ENCODE assay signal across 8 cellular contexts in genomic region chr6:126180585-126180984, GRCh38.
DNase-seq lines count a peak whose midpoint lies in the region; ATAC-seq and TF ChIP-seq lines count a peak whose summit lies in the region.

No MANE protein-coding gene starts in this region.

- H4K20me1 ChIP-seq in GM23338 (replicated peaks; ENCODE audit: insufficient read depth) (no peaks in the 10 kb centered on the region), PC-3 (ENCODE audit: low read length) (no peaks in the 10 kb centered on the region)

- no peaks in the 10 kb centered on the region for H3K36me3 Mint-ChIP-seq in GM23338 (ENCODE audit: low read depth)

- H3K27me3 ChIP-seq in GM23338 (ENCODE audit: insufficient read depth) (no peaks in the 10 kb centered on the region), PC-3 (ENCODE audit: low read length) (no peaks in the 10 kb centered on the region), foreskin keratinocyte (peaks cover 66% of the 10 kb centered on the region), WERI-Rb-1 (ENCODE audit: insufficient read depth, low read depth, severe bottlenecking) (no peaks in the 10 kb centered on the region)

- no peaks in the 10 kb centered on the region for H3K9me3 ChIP-seq in PC-3 (ENCODE audit: low read length)
- no peaks in the 10 kb centered on the region for H3K9me3 ChIP-seq in WERI-Rb-1 (ENCODE audit: severe bottlenecking)

- in situ Hi-C loops in Caki2 (cut with HindIII; ENCODE audit: low pct_unique_long_range_greater_than_20kb, low sequenced_read_pairs) = no loop called here

- H3K4me3 Mint-ChIP-seq in GM23338 = no peak overlapping the region

- H3K79me2 ChIP-seq in GM23338 (replicated peaks; ENCODE audit: insufficient read depth) (no peaks in the 10 kb centered on the region), PC-3 (ENCODE audit: low read length) (no peaks in the 10 kb centered on the region)

- DNase-seq in Caki2 (ENCODE audit: low read depth) (peak; percentile 75), GM23338 (ENCODE audit: low spot score) (no peak), PC-3 (peak; percentile 91), foreskin keratinocyte (peak; percentile 95 to 97), WERI-Rb-1 (no peak), cerebellar nuclear complex (lab: John Stamatoyannopoulos, UW) (no peak), cerebellum (ENCODE audit: low spot score) (no peak), NCI-H774 (lab: John Stamatoyannopoulos, UW) (no peak)

- no peak overlapping the region for H2AFZ ChIP-seq in GM23338
- H2AFZ ChIP-seq in PC-3 (ENCODE audit: low read length) = no peak overlapping the region

- H3K9ac ChIP-seq in PC-3 (ENCODE audit: low read length) = peak overlapping the region; percentile 91

- H3K9me3 Mint-ChIP-seq in GM23338 = no peaks in the 10 kb centered on the region

- H3K27ac ChIP-seq in GM23338 (ENCODE audit: low read depth) (peak overlapping the region; percentile 70), PC-3 (ENCODE audit: low read length) (peak overlapping the region; percentile 99), foreskin keratinocyte (no peak overlapping the region), WERI-Rb-1 (no peak overlapping the region)

- no TSS peak for BruUV-seq in PC-3 (replicated peaks; lab: Mats Ljungman, UMichigan)

- H3K36me3 ChIP-seq in GM23338 (ENCODE audit: insufficient read depth) = no peaks in the 10 kb centered on the region
- H3K36me3 ChIP-seq in PC-3 (ENCODE audit: low read depth, low read length) = no peaks in the 10 kb centered on the region
- no peaks in the 10 kb centered on the region for H3K36me3 ChIP-seq in WERI-Rb-1

- H3K9me2 ChIP-seq in GM23338 (ENCODE audit: insufficient read depth) (no peaks in the 10 kb centered on the region), PC-3 (replicated peaks; ENCODE audit: low read length) (no peaks in the 10 kb centered on the region)

- H3K27ac Mint-ChIP-seq in GM23338 = peak overlapping the region; percentile 1; the same call in 1 of the 2 replicates

- intact Hi-C loops in PC-3 (cut with micrococcal nuclease) = loop anchor here (5.0 kb wide), 1 partner anchor 138 kb away; no protein-coding TSS in a partner anchor

- H3K4me2 ChIP-seq in GM23338 = no peak overlapping the region
- H3K4me2 ChIP-seq in PC-3 (ENCODE audit: low read length) = peak overlapping the region; percentile 71; the same call in 1 of the 2 replicates

- CTCF ChIA-PET in PC-3 (lab: Charles Lee) = interaction anchor here (0.6 to 1.0 kb wide), 2 partner anchors 185 to 403 kb away, joined by 5 to 7 read pairs; no protein-coding TSS in a partner anchor

- ATAC-seq in GM23338 = no peak; the same call in 2 of the 3 replicates
- ATAC-seq in PC-3 = peak; percentile 95
- peak; percentile 99 for ATAC-seq in foreskin keratinocyte

- TF ChIP-seq CTCF in GM23338 (conservative IDR thresholded peaks at IDR 0.05; ENCODE audit: low read depth in 2 of 2) (no peak), PC-3 (conservative IDR thresholded peaks at IDR 0.05; ENCODE audit: low read depth, low read length) (no peak), foreskin keratinocyte (conservative IDR thresholded peaks at IDR 0.05) (no peak), WERI-Rb-1 (IDR thresholded peaks at IDR 0.05; ENCODE audit: low read depth, low read length) (no peak)

- POLR2A ChIA-PET in PC-3 (lab: Charles Lee; ENCODE audit: unreplicated experiment) = no interaction called here

- peaks cover 33% of the 10 kb centered on the region for H3K4me1 Mint-ChIP-seq in GM23338

- H3K4me1 ChIP-seq in GM23338 (ENCODE audit: insufficient read depth) (peaks cover 13% of the 10 kb centered on the region; the same call in 1 of the 2 replicates), PC-3 (ENCODE audit: insufficient read depth, low read length) (peaks cover 40% of the 10 kb centered on the region), foreskin keratinocyte (peaks cover 3% of the 10 kb centered on the region)

- H3K27me3 Mint-ChIP-seq in GM23338 (ENCODE audit: insufficient read depth, low read depth, poor library complexity) = no peaks in the 10 kb centered on the region

- no peaks in the 10 kb centered on the region for H3F3A ChIP-seq in GM23338 (replicated peaks; ENCODE audit: low read depth)
- no peaks in the 10 kb centered on the region for H3F3A ChIP-seq in PC-3 (ENCODE audit: low read length, unreplicated experiment)

- H3K4me3 ChIP-seq in GM23338 (no peak overlapping the region), PC-3 (ENCODE audit: low read length) (no peak overlapping the region), WERI-Rb-1 (ENCODE audit: low read depth, low read length) (no peak overlapping the region)

TF ChIP-seq in GM23338, 12 proteins besides CTCF, POLR2A, EP300 and RAD21 (continues in another document):
- TF ChIP-seq JUNB (IDR thresholded peaks at IDR 0.05; ENCODE audit: unreplicated experiment) = no peak
- no peak for TF ChIP-seq CREB1 (CRISPR knock-in tag; IDR thresholded peaks at IDR 0.05; ENCODE audit: low read depth)
- no peak for TF ChIP-seq ZNF462 (CRISPR knock-in tag; IDR thresholded peaks at IDR 0.05)
- TF ChIP-seq EZH2phosphoT487 (IDR thresholded peaks at IDR 0.05; ENCODE audit: unreplicated experiment) = no peak
- TF ChIP-seq ETS1 (IDR thresholded peaks at IDR 0.05) = no peak
- TF ChIP-seq NANOG (IDR thresholded peaks at IDR 0.05; ENCODE audit: borderline replicate concordance) = no peak
- TF ChIP-seq STAT1 (IDR thresholded peaks at IDR 0.05; ENCODE audit: unreplicated experiment) = no peak

Comparison
In these comparisons a context has a peak if more than half of its experiments do, and no peak if none do; other contexts are left out.
1. DNase-seq: peak in Caki2 (single experiment), PC-3 (single experiment) and foreskin keratinocyte (2 of 2); none in GM23338 (single experiment), WERI-Rb-1 (single experiment), cerebellar nuclear complex (0 of 2), cerebellum (single experiment) and NCI-H774 (single experiment).
2. H3K27ac ChIP-seq: peak in GM23338 (single experiment) and PC-3 (single experiment); none in foreskin keratinocyte (single experiment) and WERI-Rb-1 (single experiment).